9 cellular contexts compared by ENCODE assay signal in the genomic region with DNA sequence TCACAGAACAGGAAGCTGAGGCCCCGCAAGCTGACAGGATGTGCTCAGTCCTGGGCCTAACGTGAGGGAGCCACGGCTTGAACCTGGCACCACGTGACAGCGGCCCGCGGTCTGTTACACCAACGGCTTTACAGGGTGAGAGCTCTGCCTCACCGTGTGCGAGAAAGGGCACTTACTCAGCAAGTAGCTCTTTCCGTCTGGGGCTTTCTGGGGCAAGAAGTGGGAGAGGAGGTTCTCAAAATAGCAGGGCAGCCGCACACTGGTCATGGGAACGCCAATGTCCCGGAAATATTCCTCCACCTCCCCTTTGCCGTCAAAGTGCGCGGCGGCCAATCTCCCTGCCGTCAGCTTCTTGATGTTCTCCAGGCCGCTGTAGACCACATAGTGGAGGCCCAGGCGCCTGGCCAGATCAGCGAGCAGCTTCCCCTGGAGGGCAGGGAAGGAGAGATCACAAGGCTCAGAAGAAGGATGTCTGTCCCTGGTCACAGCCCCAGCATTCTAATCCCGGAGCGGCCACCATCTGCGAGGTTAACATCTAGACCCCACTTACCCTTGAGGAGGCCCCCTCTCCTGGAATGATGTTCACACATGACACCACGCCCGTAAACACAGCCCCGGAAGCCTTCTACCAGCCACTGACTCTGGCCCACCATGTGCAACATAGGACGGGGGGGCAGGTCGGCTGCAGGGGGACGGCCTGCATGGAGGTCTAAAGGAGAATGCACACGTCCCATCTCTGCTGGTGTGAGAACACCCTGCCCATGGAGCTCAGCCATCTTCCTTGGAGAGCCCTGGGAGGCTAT. TPM values are rescaled to one million over a fixed set of nuclear protein-coding genes. Genes with fewer than 3 reads are reported as not detected.
DNase-seq lines count a peak whose midpoint lies in the region; ATAC-seq and TF ChIP-seq lines count a peak whose summit lies in the region.
"Had no signal": no experiment of that assay in that cellular context is flagged by ENCODE, and none has a peak within 500 bp of the region (broad histone marks: within the 10 kb centered on the region; RNA-seq: fewer than 3 reads in every experiment).

No MANE protein-coding gene starts in this region.

- TF ChIP-seq POLR2A in uterus (IDR thresholded peaks at IDR 0.05), result no peak

- ATAC-seq in activated CD8-positive, alpha-beta T cell treated with anti-CD3 and anti-CD28 coated beads for 36 hours, result peak; percentile 94
- ATAC-seq in HG03469 (IDR thresholded peaks at IDR 0.05; ENCODE audit: unreplicated experiment), result no peak
- ATAC-seq in HG03439 (IDR thresholded peaks at IDR 0.05; ENCODE audit: unreplicated experiment), result no peak

- peak overlapping the region; percentile 32 for H3K4me3 Mint-ChIP-seq in activated CD8-positive, alpha-beta T cell treated with anti-CD3 and anti-CD28 coated beads for 36 hours

- no peaks in the 10 kb centered on the region for H3K9me3 ChIP-seq in BLaER1 treated with 17β-estradiol and CSF1 and Interleukin-3, amounts not matched to agents 10 nM and 100 nM (replicated peaks in 1 of 11)
- H3K9me3 ChIP-seq in uterus, result no peaks in the 10 kb centered on the region

- H3K36me3 ChIP-seq in BLaER1 treated with 17β-estradiol and CSF1 and Interleukin-3, amounts not matched to agents 10 nM and 100 nM, result peaks cover 82 to 99% (median 88%) of the 10 kb centered on the region in 11 experiments
- H3K36me3 ChIP-seq in uterus, result no peaks in the 10 kb centered on the region

- peak overlapping the region; percentile 89 for H3K27ac Mint-ChIP-seq in activated CD8-positive, alpha-beta T cell treated with anti-CD3 and anti-CD28 coated beads for 36 hours

- peak; percentile 83 for DNase-seq in activated CD8-positive, alpha-beta T cell treated with anti-CD3 and anti-CD28 coated beads for 36 hours
- peak; percentile 56 for DNase-seq in central memory CD4-positive, alpha-beta T cell
- DNase-seq in stimulated activated CD4-positive, alpha-beta T cell treated with anti-CD3 and anti-CD28 coated beads, Interleukin-12 subunit alpha, Interleukin-12 subunit beta, amount 100 ng/mL, for 24 hours (ENCODE audit: low read depth in 2 of 2), result peak; percentile 11 to 24
- DNase-seq in uterus, result no peak
- no peak for DNase-seq in SIG-M5 treated with dmso at 0.1 percent for 504 hours (lab: John Stamatoyannopoulos, UW; ENCODE audit: unreplicated experiment)
- DNase-seq: mammary epithelial cell had no signal

- H3K4me1 Mint-ChIP-seq in activated CD8-positive, alpha-beta T cell treated with anti-CD3 and anti-CD28 coated beads for 36 hours (ENCODE audit: low read depth), result peaks cover 17% of the 10 kb centered on the region

- H3K9ac ChIP-seq in BLaER1 treated with 17β-estradiol and CSF1 and Interleukin-3, amounts not matched to agents 10 nM and 100 nM, result peak overlapping the region in 7 of 11 experiments; percentile 7 to 40 (median 23); a peak in 6 of 22 replicates

- H4K20me1 ChIP-seq in BLaER1 treated with 17β-estradiol and CSF1 and Interleukin-3, amounts not matched to agents 10 nM and 100 nM, result peaks cover 0 to 7% (median 0%) of the 10 kb centered on the region in 11 experiments; a peak in 3 of 22 replicates

- peaks cover 25% of the 10 kb centered on the region for H3K36me3 Mint-ChIP-seq in activated CD8-positive, alpha-beta T cell treated with anti-CD3 and anti-CD28 coated beads for 36 hours (ENCODE audit: low read depth)

- no peaks in the 10 kb centered on the region for H3K9me3 Mint-ChIP-seq in activated CD8-positive, alpha-beta T cell treated with anti-CD3 and anti-CD28 coated beads for 36 hours

- H3K27me3 ChIP-seq in BLaER1 treated with 17β-estradiol and CSF1 and Interleukin-3, amounts not matched to agents 10 nM and 100 nM, result no peaks in the 10 kb centered on the region
- H3K27me3 ChIP-seq in uterus, result no peaks in the 10 kb centered on the region

- TF ChIP-seq CTCF in activated CD8-positive, alpha-beta T cell treated with anti-CD3 and anti-CD28 coated beads for 36 hours (IDR thresholded peaks at IDR 0.05), result no peak
- TF ChIP-seq CTCF in uterus (IDR thresholded peaks at IDR 0.05), result no peak

- POLR2A ChIA-PET in activated CD8-positive, alpha-beta T cell treated with anti-CD3 and anti-CD28 coated beads for 36 hours (lab: Charles Lee), result interaction anchor here (0.7 to 3.6 kb wide), 4 partner anchors 9 to 38 kb away, joined by 3 to 23 read pairs (median 10); a partner anchor contains a TSS

- peak overlapping the region in 6 of 11 experiments; percentile 2 to 71 (median 46); a peak in 10 of 22 replicates for H3K4me2 ChIP-seq in BLaER1 treated with 17β-estradiol and CSF1 and Interleukin-3, amounts not matched to agents 10 nM and 100 nM

- H3K27ac ChIP-seq in BLaER1 treated with 17β-estradiol and CSF1 and Interleukin-3, amounts not matched to agents 10 nM and 100 nM, result peak overlapping the region in 9 of 11 experiments; percentile 25 to 64 (median 54); a peak in 16 of 22 replicates
- H3K27ac ChIP-seq in uterus, result no peak overlapping the region

- no peak overlapping the region for H3K4me3 ChIP-seq in BLaER1 treated with 17β-estradiol and CSF1 and Interleukin-3, amounts not matched to agents 10 nM and 100 nM
- H3K4me3 ChIP-seq in uterus, result no peak overlapping the region

- intact Hi-C loops in activated CD8-positive, alpha-beta T cell treated with anti-CD3 and anti-CD28 coated beads for 36 hours (cut with micrococcal nuclease), result no loop called here
- intact Hi-C loops in uterus (cut with DNase I; ENCODE audit: low total_unique reads), result no loop called here

- CTCF ChIA-PET in activated CD8-positive, alpha-beta T cell treated with anti-CD3 and anti-CD28 coated beads for 36 hours (lab: Charles Lee), result interaction anchor here (1.5 to 3.0 kb wide), 3 partner anchors 11 to 82 kb away, joined by 4 to 10 read pairs (median 6); a partner anchor contains a TSS

- peaks cover 0 to 51% (median 24%) of the 10 kb centered on the region in 10 experiments; a peak in 15 of 20 replicates for H3K4me1 ChIP-seq in BLaER1 treated with 17β-estradiol and CSF1 and Interleukin-3, amounts not matched to agents 10 nM and 100 nM
- no peaks in the 10 kb centered on the region for H3K4me1 ChIP-seq in uterus

- H3K27me3 Mint-ChIP-seq in activated CD8-positive, alpha-beta T cell treated with anti-CD3 and anti-CD28 coated beads for 36 hours, result no peaks in the 10 kb centered on the region

RNA-seq across cellular contexts. Expression of a gene that starts 8.2 kb away (rescaled TPM):
- 10 to 100 TPM; 45.3 to 53.6 TPM for total RNA-seq in activated CD8-positive, alpha-beta T cell treated with anti-CD3 and anti-CD28 coated beads for 36 hours
- 100 to 1,000 TPM in 1 of 4 donors, 10 to 100 TPM in 3; 37.0 to 320 (median 59.3) TPM for total RNA-seq in uterus

RNA-seq across cellular contexts. Expression of a gene that starts 10.0 kb away (rescaled TPM):
- 10 to 100 TPM; 64.7 to 65.4 TPM for total RNA-seq in activated CD8-positive, alpha-beta T cell treated with anti-CD3 and anti-CD28 coated beads for 36 hours
- 10 to 100 TPM; 13.2 to 43.1 (median 34.1) TPM for total RNA-seq in uterus

RNA-seq across cellular contexts. Expression of a gene that starts 40.5 kb away (rescaled TPM):
- 100 to 1,000 TPM in 1 of 2 experiments, 10 to 100 TPM in 1; 86.8 to 101 TPM for total RNA-seq in activated CD8-positive, alpha-beta T cell treated with anti-CD3 and anti-CD28 coated beads for 36 hours
- 10 to 100 TPM; 13.8 to 44.9 (median 36.4) TPM for total RNA-seq in uterus

RNA-seq across cellular contexts. Expression of a gene that starts 49.8 kb away (rescaled TPM):
- 10 to 100 TPM; 73.3 to 76.6 TPM for total RNA-seq in activated CD8-positive, alpha-beta T cell treated with anti-CD3 and anti-CD28 coated beads for 36 hours
- 10 to 100 TPM; 13.8 to 52.1 (median 30.0) TPM for total RNA-seq in uterus

Comparison
In these comparisons a context has a peak if more than half of its experiments do, and no peak if none do; other contexts are left out.
1. H3K27ac ChIP-seq: peak in BLaER1 treated with 17β-estradiol and CSF1 and Interleukin-3, amounts not matched to agents 10 nM and 100 nM (9 of 11); none in uterus (0 of 2).
2. DNase-seq: peak in activated CD8-positive, alpha-beta T cell treated with anti-CD3 and anti-CD28 coated beads for 36 hours (single experiment), central memory CD4-positive, alpha-beta T cell (single experiment) and stimulated activated CD4-positive, alpha-beta T cell treated with anti-CD3 and anti-CD28 coated beads, Interleukin-12 subunit alpha, Interleukin-12 subunit beta, amount 100 ng/mL, for 24 hours (2 of 2); none in uterus (0 of 2) and SIG-M5 treated with dmso at 0.1 percent for 504 hours (single experiment).